In genomic region chr4:47198791-47199190, GRCh38 we compare ENCODE assay signal across 18 cellular contexts.
"Had no signal": no experiment of that assay in that cellular context is flagged by ENCODE, and none has a peak within 500 bp of the region (broad histone marks: within the 10 kb centered on the region; RNA-seq: fewer than 3 reads in every experiment).

No MANE protein-coding gene starts in this region.

- H3K36me3 ChIP-seq: colonic mucosa, ovary, right atrium auricular region, suprapubic skin, thyroid gland had no signal

- ATAC-seq: left colon; left ventricle myocardium superior; mucosa of descending colon; naive thymus-derived CD8-positive, alpha-beta T cell had no signal

- DNase-seq: colonic mucosa; dermis blood vessel endothelial cell; foreskin melanocyte; kidney; left colon; left ventricle myocardium superior; mucosa of descending colon; naive thymus-derived CD8-positive, alpha-beta T cell; ovary; small intestine; stimulated activated CD4-positive, alpha-beta T cell treated with anti-CD3 and anti-CD28 coated beads, Interleukin-12 subunit alpha, Interleukin-12 subunit beta, amount 100 ng/mL, for 4 hours; stimulated activated CD4-positive, alpha-beta T cell treated with anti-CD3 and anti-CD28 coated beads, Interleukin-2, amount 100 ng/mL, for 48 hours; stimulated activated naive CD4-positive, alpha-beta T cell treated with Interleukin-2 at 50 U/mL for 16 hours; thyroid gland had no signal

- H3K79me2 ChIP-seq: hepatocyte had no signal

- H3K4me2 ChIP-seq: hepatocyte had no signal

- H3K27me3 ChIP-seq: colonic mucosa, hepatocyte, ovary, right atrium auricular region, suprapubic skin, thyroid gland had no signal

- H3K27ac ChIP-seq: colonic mucosa, hepatocyte, ovary, right atrium auricular region, suprapubic skin, thyroid gland had no signal

- H2AFZ ChIP-seq: hepatocyte had no signal

- H3K4me1 ChIP-seq: colonic mucosa, right atrium auricular region, suprapubic skin, thyroid gland had no signal

- H3K4me3 ChIP-seq: colonic mucosa, hepatocyte, lung, mucosa of descending colon, ovary, right atrium auricular region, suprapubic skin, thyroid gland had no signal

- H3K9me3 ChIP-seq: colonic mucosa, mucosa of descending colon, ovary, right atrium auricular region, suprapubic skin, thyroid gland had no signal
